ENCODE assay signal across 1 cellular context in the genomic region with DNA sequence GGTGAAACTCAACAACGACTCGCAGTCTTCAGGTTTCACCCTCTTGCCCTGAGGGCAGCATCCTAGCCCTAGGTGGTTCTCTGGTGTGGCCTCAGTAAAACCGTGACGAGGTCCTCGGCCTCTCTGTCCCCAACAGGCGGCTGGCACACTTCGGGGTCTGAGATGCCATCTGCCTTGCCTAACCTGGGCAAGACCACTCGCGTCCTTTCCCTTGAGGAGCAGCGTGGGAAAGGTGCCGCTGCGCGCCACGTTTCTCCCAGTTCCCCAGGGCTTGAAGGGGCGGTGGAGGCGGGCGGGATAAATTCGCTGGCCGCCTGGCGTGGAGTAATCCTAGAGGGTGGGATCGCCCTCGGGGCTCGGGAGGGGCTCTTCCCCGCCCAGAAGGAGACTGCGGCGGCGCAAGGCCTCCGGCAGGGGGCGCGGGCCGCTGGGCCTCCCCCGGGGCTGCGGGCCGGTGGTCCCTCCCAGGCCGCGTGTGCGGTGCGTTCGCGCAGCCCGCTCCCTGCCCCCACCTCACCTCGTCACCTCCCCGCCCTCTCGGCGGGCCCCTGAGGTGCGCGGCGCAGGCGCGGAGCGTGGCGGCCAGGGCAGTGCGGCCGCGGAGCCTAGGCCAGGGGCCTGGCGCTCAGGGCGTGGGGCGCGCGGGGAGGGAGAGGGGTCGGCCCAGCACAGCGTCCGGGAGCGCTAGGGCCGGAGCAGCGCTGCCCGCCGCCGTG.
A peak's percentile ranks its signal among the peaks of the same experiment; 100 is the strongest.
TF ChIP-seq lines count a peak whose summit lies in the region.

TSS of gene ZNF639 (plus strand) at position 551 of the 716 bp plus-strand sequence. CDS start 5,263 bp downstream, outside the sequence.

TF ChIP-seq in HepG2, 621 proteins besides CTCF, POLR2A, EP300 and RAD21 (continued from another document and continues in another):
- no peak for TF ChIP-seq ZNF235 (CRISPR knock-in tag; IDR thresholded peaks at IDR 0.05; ENCODE audit: borderline replicate concordance)
- TF ChIP-seq, protein P1, sequence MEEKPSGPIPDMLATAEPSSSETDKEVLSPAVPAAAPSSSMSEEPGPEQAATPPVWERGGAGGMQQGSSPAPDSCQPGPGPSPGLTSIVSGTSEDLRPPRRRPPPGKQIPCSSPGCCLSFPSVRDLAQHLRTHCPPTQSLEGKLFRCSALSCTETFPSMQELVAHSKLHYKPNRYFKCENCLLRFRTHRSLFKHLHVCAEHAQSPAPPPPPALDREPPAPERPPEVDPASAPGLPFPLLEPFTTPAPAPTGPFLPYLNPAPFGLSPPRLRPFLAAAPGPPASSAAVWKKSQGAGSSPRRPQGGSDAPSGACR (CRISPR knock-in tag; IDR thresholded peaks at IDR 0.05) = no peak
- TF ChIP-seq, protein P2, sequence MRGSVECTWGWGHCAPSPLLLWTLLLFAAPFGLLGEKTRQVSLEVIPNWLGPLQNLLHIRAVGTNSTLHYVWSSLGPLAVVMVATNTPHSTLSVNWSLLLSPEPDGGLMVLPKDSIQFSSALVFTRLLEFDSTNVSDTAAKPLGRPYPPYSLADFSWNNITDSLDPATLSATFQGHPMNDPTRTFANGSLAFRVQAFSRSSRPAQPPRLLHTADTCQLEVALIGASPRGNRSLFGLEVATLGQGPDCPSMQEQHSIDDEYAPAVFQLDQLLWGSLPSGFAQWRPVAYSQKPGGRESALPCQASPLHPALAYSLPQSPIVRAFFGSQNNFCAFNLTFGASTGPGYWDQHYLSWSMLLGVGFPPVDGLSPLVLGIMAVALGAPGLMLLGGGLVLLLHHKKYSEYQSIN (CRISPR knock-in tag; IDR thresholded peaks at IDR 0.05; ENCODE audit: borderline replicate concordance) = no peak
- TF ChIP-seq PATZ1 (CRISPR knock-in tag; IDR thresholded peaks at IDR 0.05) = peak; percentile 76
- TF ChIP-seq KLF6 (CRISPR knock-in tag; IDR thresholded peaks at IDR 0.05) = no peak
- TF ChIP-seq ZNF720 (CRISPR knock-in tag; IDR thresholded peaks at IDR 0.05) = no peak
- TF ChIP-seq FOXK2 (IDR thresholded peaks at IDR 0.05) = no peak
- TF ChIP-seq KDM3A (CRISPR knock-in tag; IDR thresholded peaks at IDR 0.05; ENCODE audit: low read depth) = 0 out of 2 replicates have a peak, but pooled peaks have one; percentile 49
- TF ChIP-seq CEBPG (CRISPR knock-in tag; IDR thresholded peaks at IDR 0.05) = 0 out of 2 replicates have a peak, but pooled peaks have one; percentile 5
- TF ChIP-seq ZNF646 (CRISPR knock-in tag; IDR thresholded peaks at IDR 0.05) = no peak
- TF ChIP-seq, protein P3, sequence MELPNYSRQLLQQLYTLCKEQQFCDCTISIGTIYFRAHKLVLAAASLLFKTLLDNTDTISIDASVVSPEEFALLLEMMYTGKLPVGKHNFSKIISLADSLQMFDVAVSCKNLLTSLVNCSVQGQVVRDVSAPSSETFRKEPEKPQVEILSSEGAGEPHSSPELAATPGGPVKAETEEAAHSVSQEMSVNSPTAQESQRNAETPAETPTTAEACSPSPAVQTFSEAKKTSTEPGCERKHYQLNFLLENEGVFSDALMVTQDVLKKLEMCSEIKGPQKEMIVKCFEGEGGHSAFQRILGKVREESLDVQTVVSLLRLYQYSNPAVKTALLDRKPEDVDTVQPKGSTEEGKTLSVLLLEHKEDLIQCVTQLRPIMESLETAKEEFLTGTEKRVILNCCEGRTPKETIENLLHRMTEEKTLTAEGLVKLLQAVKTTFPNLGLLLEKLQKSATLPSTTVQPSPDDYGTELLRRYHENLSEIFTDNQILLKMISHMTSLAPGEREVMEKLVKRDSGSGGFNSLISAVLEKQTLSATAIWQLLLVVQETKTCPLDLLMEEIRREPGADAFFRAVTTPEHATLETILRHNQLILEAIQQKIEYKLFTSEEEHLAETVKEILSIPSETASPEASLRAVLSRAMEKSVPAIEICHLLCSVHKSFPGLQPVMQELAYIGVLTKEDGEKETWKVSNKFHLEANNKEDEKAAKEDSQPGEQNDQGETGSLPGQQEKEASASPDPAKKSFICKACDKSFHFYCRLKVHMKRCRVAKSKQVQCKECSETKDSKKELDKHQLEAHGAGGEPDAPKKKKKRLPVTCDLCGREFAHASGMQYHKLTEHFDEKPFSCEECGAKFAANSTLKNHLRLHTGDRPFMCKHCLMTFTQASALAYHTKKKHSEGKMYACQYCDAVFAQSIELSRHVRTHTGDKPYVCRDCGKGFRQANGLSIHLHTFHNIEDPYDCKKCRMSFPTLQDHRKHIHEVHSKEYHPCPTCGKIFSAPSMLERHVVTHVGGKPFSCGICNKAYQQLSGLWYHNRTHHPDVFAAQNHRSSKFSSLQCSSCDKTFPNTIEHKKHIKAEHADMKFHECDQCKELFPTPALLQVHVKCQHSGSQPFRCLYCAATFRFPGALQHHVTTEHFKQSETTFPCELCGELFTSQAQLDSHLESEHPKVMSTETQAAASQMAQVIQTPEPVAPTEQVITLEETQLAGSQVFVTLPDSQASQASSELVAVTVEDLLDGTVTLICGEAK (IDR thresholded peaks at IDR 0.05) = no peak
- TF ChIP-seq, protein P3 (CRISPR knock-in tag; IDR thresholded peaks at IDR 0.05) = peak; percentile 62; the same call in 1 of the 2 replicates
- TF ChIP-seq TEAD3 (CRISPR knock-in tag; optimal IDR thresholded peaks at IDR 0.05; ENCODE audit: borderline replicate concordance) = no peak
- TF ChIP-seq, protein P4, sequence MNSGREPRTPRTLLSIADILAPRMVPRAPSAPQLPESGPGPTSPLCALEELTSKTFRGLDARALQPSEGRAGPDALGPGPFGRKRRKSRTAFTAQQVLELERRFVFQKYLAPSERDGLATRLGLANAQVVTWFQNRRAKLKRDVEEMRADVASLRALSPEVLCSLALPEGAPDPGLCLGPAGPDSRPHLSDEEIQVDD (CRISPR knock-in tag; IDR thresholded peaks at IDR 0.05; ENCODE audit: borderline replicate concordance) = peak; percentile 11; the same call in 1 of the 2 replicates
- no peak for TF ChIP-seq STAT5B (CRISPR knock-in tag; IDR thresholded peaks at IDR 0.05)
- peak; percentile 78; the same call in 1 of the 2 replicates for TF ChIP-seq CENPT (CRISPR knock-in tag; IDR thresholded peaks at IDR 0.05; ENCODE audit: low read depth)
- TF ChIP-seq HIVEP1 (CRISPR knock-in tag; IDR thresholded peaks at IDR 0.05) = peak; percentile 61; the same call in 1 of the 2 replicates
- TF ChIP-seq MXD3 (CRISPR knock-in tag; IDR thresholded peaks at IDR 0.05) = peak; percentile 39; the same call in 1 of the 2 replicates
- TF ChIP-seq ZNF274 (CRISPR knock-in tag; IDR thresholded peaks at IDR 0.05) = peak; percentile 44
- peak; percentile 47; the same call in 1 of the 2 replicates for TF ChIP-seq KAT8 (CRISPR knock-in tag; IDR thresholded peaks at IDR 0.05)
- no peak for TF ChIP-seq ATF1 (CRISPR knock-in tag; IDR thresholded peaks at IDR 0.05)
- peak; percentile 15; the same call in 1 of the 2 replicates for TF ChIP-seq TGIF2 (CRISPR knock-in tag; IDR thresholded peaks at IDR 0.05)
- TF ChIP-seq FOSL2 (CRISPR knock-in tag; IDR thresholded peaks at IDR 0.05) = peak; percentile 22
- no peak for TF ChIP-seq SIX1 (CRISPR knock-in tag; IDR thresholded peaks at IDR 0.05; ENCODE audit: borderline replicate concordance)
- no peak; the same call in 1 of the 2 replicates for TF ChIP-seq ZNF446 (CRISPR knock-in tag; IDR thresholded peaks at IDR 0.05)
